ENCODE assay signal across 9 cellular contexts in genomic region chr21:41307219-41307618, GRCh38. TPM values are rescaled to one million over a fixed set of nuclear protein-coding genes. Genes with fewer than 3 reads are reported as not detected.
"Had no signal": no experiment of that assay in that cellular context is flagged by ENCODE, and none has a peak within 500 bp of the region (broad histone marks: within the 10 kb centered on the region; RNA-seq: fewer than 3 reads in every experiment).

No MANE protein-coding gene starts in this region.

- DNase-seq: GDM1, GF-D8 had no signal

- FAIRE-seq: G401.6, GM12878, GM12891, GM12892, GM18507, GM19239 had no signal

- ATAC-seq: GM12878 had no signal

- H3K4me3 ChIP-seq: GM12878 had no signal

RNA-seq across cellular contexts. Expression of gene FAM3B, which starts 9.4 kb away (rescaled TPM):
- total RNA-seq: G401, GM12878 had no signal

RNA-seq across cellular contexts. Expression of gene MX2, which starts 54.6 kb away (rescaled TPM):
- total RNA-seq: G401 had no signal
